15 cellular contexts compared by ENCODE assay signal in genomic region chr20:32752458-32753250, GRCh38. TPM values are rescaled to one million over a fixed set of nuclear protein-coding genes. Genes with fewer than 3 reads are reported as not detected.
DNase-seq lines count a peak whose midpoint lies in the region; ATAC-seq, FAIRE-seq and TF ChIP-seq lines count a peak whose summit lies in the region.
"Had no signal": no experiment of that assay in that cellular context is flagged by ENCODE, and none has a peak within 500 bp of the region (broad histone marks: within the 10 kb centered on the region; RNA-seq: fewer than 3 reads in every experiment).

No MANE protein-coding gene starts in this region.

- POLR2A ChIA-PET in activated CD8-positive, alpha-beta T cell treated with anti-CD3 and anti-CD28 coated beads for 36 hours (lab: Charles Lee) = interaction anchor here (0.7 to 1.5 kb wide), 2 partner anchors 9 to 11 kb away, joined by 3 to 5 read pairs; partner anchors contain the start of gene COMMD7
- POLR2A ChIA-PET in activated CD8-positive, alpha-beta T cell treated with anti-CD3 and anti-CD28 coated beads, Interleukin-2, amount 10 ng/mL, durations not matched to agents 7 days and 5 days (lab: Charles Lee) = no interaction called here
- POLR2A ChIA-PET in H1 (lab: Charles Lee; ENCODE audit: partially characterized antibody) = interaction anchor here (1.0 to 4.8 kb wide), 4 partner anchors 8 to 67 kb away, joined by 3 to 50 read pairs (median 6); partner anchors contain the start of genes COMMD7, DNMT3B and MAPRE1

- no peaks in the 10 kb centered on the region for H3K27me3 Mint-ChIP-seq in activated CD8-positive, alpha-beta T cell treated with anti-CD3 and anti-CD28 coated beads for 36 hours
- peaks cover 2% of the 10 kb centered on the region for H3K27me3 Mint-ChIP-seq in activated CD8-positive, alpha-beta T cell treated with anti-CD3 and anti-CD28 coated beads, Interleukin-2, amount 10 ng/mL, durations not matched to agents 7 days and 5 days (ENCODE audit: low read depth)
- H3K27me3 Mint-ChIP-seq: IgD-negative memory B cell, T-cell had no signal

- intact Hi-C loops in activated CD8-positive, alpha-beta T cell treated with anti-CD3 and anti-CD28 coated beads for 36 hours (cut with micrococcal nuclease) = no loop called here
- intact Hi-C loops in uterus (cut with DNase I; ENCODE audit: low total_unique reads) = no loop called here

- H2BK12ac ChIP-seq in H1 (ENCODE audit: low read depth, low read length) = peak overlapping the region; percentile 94

- peak overlapping the region; percentile 61 for H3K4ac ChIP-seq in H1 (replicated peaks; ENCODE audit: insufficient read length, low read depth, low read length)

- H3K4me3 Mint-ChIP-seq in activated CD8-positive, alpha-beta T cell treated with anti-CD3 and anti-CD28 coated beads for 36 hours = no peak overlapping the region
- no peak overlapping the region for H3K4me3 Mint-ChIP-seq in activated CD8-positive, alpha-beta T cell treated with anti-CD3 and anti-CD28 coated beads, Interleukin-2, amount 10 ng/mL, durations not matched to agents 7 days and 5 days
- H3K4me3 Mint-ChIP-seq: IgD-negative memory B cell, natural killer cell, T-cell had no signal

- H2AFZ ChIP-seq in H1 (ENCODE audit: low read length) = no peak overlapping the region

- no peak overlapping the region; the same call in 1 of the 2 replicates for H4K8ac ChIP-seq in H1 (ENCODE audit: extremely low read depth, insufficient read depth, low read length)

- no peak overlapping the region for H3K27ac Mint-ChIP-seq in activated CD8-positive, alpha-beta T cell treated with anti-CD3 and anti-CD28 coated beads for 36 hours
- H3K27ac Mint-ChIP-seq in activated CD8-positive, alpha-beta T cell treated with anti-CD3 and anti-CD28 coated beads, Interleukin-2, amount 10 ng/mL, durations not matched to agents 7 days and 5 days = no peak overlapping the region
- H3K27ac Mint-ChIP-seq: IgD-negative memory B cell, natural killer cell had no signal

- H3K56ac ChIP-seq in H1 (replicated peaks; ENCODE audit: insufficient read length, low read depth, low read length) = peak overlapping the region; percentile 10

- no peaks in the 10 kb centered on the region for H3K36me3 Mint-ChIP-seq in activated CD8-positive, alpha-beta T cell treated with anti-CD3 and anti-CD28 coated beads for 36 hours (ENCODE audit: low read depth)
- no peaks in the 10 kb centered on the region for H3K36me3 Mint-ChIP-seq in activated CD8-positive, alpha-beta T cell treated with anti-CD3 and anti-CD28 coated beads, Interleukin-2, amount 10 ng/mL, durations not matched to agents 7 days and 5 days (ENCODE audit: low read depth)
- H3K36me3 Mint-ChIP-seq: IgD-negative memory B cell, natural killer cell, T-cell had no signal

- H3K27me3 ChIP-seq in H1 (replicated peaks in 1 of 4; ENCODE audit: control insufficient read depth in 3 of 4, extremely low read depth in 1 of 4, insufficient read depth in 3 of 4, low read length in 3 of 4) (no peaks in the 10 kb centered on the region), uterus (no peaks in the 10 kb centered on the region)

- H3K9me3 Mint-ChIP-seq in activated CD8-positive, alpha-beta T cell treated with anti-CD3 and anti-CD28 coated beads for 36 hours = no peaks in the 10 kb centered on the region
- no peaks in the 10 kb centered on the region for H3K9me3 Mint-ChIP-seq in activated CD8-positive, alpha-beta T cell treated with anti-CD3 and anti-CD28 coated beads, Interleukin-2, amount 10 ng/mL, durations not matched to agents 7 days and 5 days (ENCODE audit: insufficient read depth)
- H3K9me3 Mint-ChIP-seq: IgD-negative memory B cell, natural killer cell, T-cell had no signal

- H3K4me1 Mint-ChIP-seq in activated CD8-positive, alpha-beta T cell treated with anti-CD3 and anti-CD28 coated beads for 36 hours (ENCODE audit: low read depth) = peaks cover 7% of the 10 kb centered on the region
- H3K4me1 Mint-ChIP-seq in activated CD8-positive, alpha-beta T cell treated with anti-CD3 and anti-CD28 coated beads, Interleukin-2, amount 10 ng/mL, durations not matched to agents 7 days and 5 days (ENCODE audit: low read depth) = no peaks in the 10 kb centered on the region
- H3K4me1 Mint-ChIP-seq: natural killer cell, T-cell had no signal

- ATAC-seq in activated CD8-positive, alpha-beta T cell treated with anti-CD3 and anti-CD28 coated beads for 36 hours = peak; percentile 49
- ATAC-seq in activated CD8-positive, alpha-beta T cell treated with anti-CD3 and anti-CD28 coated beads, Interleukin-2, amount 10 ng/mL, durations not matched to agents 7 days and 5 days = no peak
- no peak for ATAC-seq in HG03439 (IDR thresholded peaks at IDR 0.05; ENCODE audit: unreplicated experiment)
- ATAC-seq: natural killer cell, T-cell had no signal

- FAIRE-seq in H1 (lab: Jason Lieb, UNC) = no peak
- FAIRE-seq: small intestine had no signal

- H2AK5ac ChIP-seq in H1 (ENCODE audit: low read depth, low read length) = peak overlapping the region; percentile 85

- H2BK5ac ChIP-seq in H1 (ENCODE audit: low read depth, low read length) = peak overlapping the region; percentile 98

- H3K4me1 ChIP-seq in H1 (replicated peaks in 1 of 4; ENCODE audit: control insufficient read depth in 3 of 4, insufficient read depth in 4 of 4, low read length in 3 of 4) (peaks cover 19 to 33% (median 29%) of the 10 kb centered on the region in 4 experiments), uterus (no peaks in the 10 kb centered on the region)

- H3K27ac ChIP-seq in H1 (ENCODE audit: low read depth, low read length) = peak overlapping the region; percentile 80
- H3K27ac ChIP-seq in uterus = no peak overlapping the region
- H3K27ac ChIP-seq: coronary artery had no signal

- H3K9me3 ChIP-seq in H1 (ENCODE audit: insufficient read depth in 2 of 2, low read depth in 1 of 2, low read length in 1 of 2) (no peaks in the 10 kb centered on the region), uterus (no peaks in the 10 kb centered on the region)

- no peak for TF ChIP-seq EP300 in H1 (IDR thresholded peaks at IDR 0.05; ENCODE audit: borderline replicate concordance in 1 of 2, low read depth in 2 of 2, low read length in 2 of 2)

- peaks cover 1% of the 10 kb centered on the region; the same call in 1 of the 2 replicates for H3K23me2 ChIP-seq in H1 (ENCODE audit: low read depth, low read length)

- TF ChIP-seq CTCF in activated CD8-positive, alpha-beta T cell treated with anti-CD3 and anti-CD28 coated beads for 36 hours (IDR thresholded peaks at IDR 0.05) = no peak
- no peak for TF ChIP-seq CTCF in H1 (IDR thresholded peaks at IDR 0.05; ENCODE audit: control extremely low read depth in 1 of 3, insufficient read depth in 1 of 3, low read depth in 1 of 3, low read length in 3 of 3)
- no peak for TF ChIP-seq CTCF in uterus (IDR thresholded peaks at IDR 0.05)

- 71% methylated on average over 10 of the region's 10 CpGs; no CpG with 5 or more reads in 1 of the 2 experiments for WGBS in H1 (ENCODE audit: extremely low coverage in 1 of 2, insufficient coverage in 1 of 2, insufficient read length in 1 of 2, insufficient replicate concordance in 2 of 2, low coverage in 1 of 2, low lambda C conversion rate in 2 of 2, missing lambda C conversion rate in 1 of 2), 2 experiments

- H3K4me2 ChIP-seq in H1 (ENCODE audit: insufficient read depth in 1 of 2, low read depth in 2 of 2, low read length in 2 of 2) = peak overlapping the region; percentile 44 to 52; a peak in 3 of 4 replicates

- H4K5ac ChIP-seq in H1 (ENCODE audit: insufficient read length, low read depth, low read length) = peak overlapping the region; percentile 54

- H3K79me2 ChIP-seq in H1 (ENCODE audit: control insufficient read depth in 1 of 2, insufficient read depth in 2 of 2, low read length in 2 of 2) = peaks cover 0 to 3% of the 10 kb centered on the region in 2 experiments; a peak in 1 of 4 replicates

- peak overlapping the region; percentile 93 for H3K18ac ChIP-seq in H1 (ENCODE audit: extremely low read depth, low read length)

- no peak overlapping the region for H3K23ac ChIP-seq in H1 (ENCODE audit: insufficient read length)

- no peak overlapping the region for H3K14ac ChIP-seq in H1 (ENCODE audit: insufficient read length)

- CTCF ChIA-PET in activated CD8-positive, alpha-beta T cell treated with anti-CD3 and anti-CD28 coated beads for 36 hours (lab: Charles Lee) = interaction anchor here (1.3 kb wide), 1 partner anchor 79 kb away, joined by 3 read pairs; the partner anchor contains the start of gene C20orf203
- CTCF ChIA-PET in activated CD8-positive, alpha-beta T cell treated with anti-CD3 and anti-CD28 coated beads, Interleukin-2, amount 10 ng/mL, durations not matched to agents 7 days and 5 days (lab: Charles Lee) = interaction anchor here (0.8 to 1.0 kb wide), 2 partner anchors 26 to 37 kb away, joined by 3 read pairs; no protein-coding TSS in a partner anchor
- CTCF ChIA-PET in H1 (lab: Charles Lee; ENCODE audit: partially characterized antibody) = interaction anchor here (0.7 to 1.6 kb wide), 5 partner anchors 10 to 79 kb away, joined by 3 to 8 read pairs (median 3); partner anchors contain the start of gene C20orf203

- peak overlapping the region; percentile 97 for H2BK20ac ChIP-seq in H1 (ENCODE audit: low read length)

- peak overlapping the region in 1 of 4 experiments; percentile 29; a peak in 1 of 8 replicates for H3K4me3 ChIP-seq in H1 (ENCODE audit: extremely low read depth in 1 of 4, insufficient read depth in 2 of 4, low read depth in 3 of 4, low read length in 4 of 4)
- no peak overlapping the region for H3K4me3 ChIP-seq in uterus
- H3K4me3 ChIP-seq: coronary artery had no signal

- no peak overlapping the region for H3K9ac ChIP-seq in H1 (replicated peaks in 1 of 4; ENCODE audit: extremely low read depth in 1 of 4, low read depth in 3 of 4, low read length in 3 of 4)

- H3K36me3 ChIP-seq in H1 (ENCODE audit: control insufficient read depth in 2 of 4, insufficient read depth in 4 of 4, low read length in 3 of 4) (no peaks in the 10 kb centered on the region), uterus (no peaks in the 10 kb centered on the region)

- H2BK120ac ChIP-seq in H1 (replicated peaks; ENCODE audit: low read depth, low read length) = peak overlapping the region; percentile 69

- TF ChIP-seq RAD21 in H1 (IDR thresholded peaks at IDR 0.05 in 1 of 2, conservative IDR thresholded peaks at IDR 0.05 in 1 of 2; ENCODE audit: low read depth in 2 of 2, low read length in 2 of 2) = no peak

- H4K91ac ChIP-seq in H1 (replicated peaks; ENCODE audit: insufficient read length, low read length) = peak overlapping the region; percentile 92

- no peaks in the 10 kb centered on the region for H3K79me1 ChIP-seq in H1 (ENCODE audit: low read depth, low read length)

- no peak for TF ChIP-seq POLR2A in H1 (IDR thresholded peaks at IDR 0.05; ENCODE audit: control extremely low read depth in 1 of 2, low read depth in 2 of 2, low read length in 2 of 2)
- no peak for TF ChIP-seq POLR2A in uterus (IDR thresholded peaks at IDR 0.05)

- no peak overlapping the region for H2BK15ac ChIP-seq in H1 (ENCODE audit: low read length)

- DNase-seq in activated CD8-positive, alpha-beta T cell treated with anti-CD3 and anti-CD28 coated beads for 36 hours = peak; percentile 14
- DNase-seq in activated CD8-positive, alpha-beta T cell treated with anti-CD3 and anti-CD28 coated beads, Interleukin-2, amount 10 ng/mL, durations not matched to agents 7 days and 5 days = no peak
- DNase-seq in NCI-H69 (lab: John Stamatoyannopoulos, UW) (peak; percentile 21), H1 (ENCODE audit: low read depth in 1 of 2, low spot score in 2 of 2) (no peak), renal cortical epithelial cell (ENCODE audit: low read depth) (peak; percentile 86), uterus (no peak)
- DNase-seq in stimulated activated naive CD4-positive, alpha-beta T cell treated with Interleukin-2 at 50 U/mL for 16 hours (lab: John Stamatoyannopoulos, UW) = no peak
- DNase-seq: activated T-cell treated with anti-CD3 and anti-CD28 coated beads, Interleukin-2, amount 50 U/mL, for 48 hours; natural killer cell; NCI-H510A treated with DMSO at 0.1 percent for 48 hours; small intestine; T-cell had no signal

- no peaks in the 10 kb centered on the region for H4K20me1 ChIP-seq in H1 (replicated peaks in 1 of 2; ENCODE audit: control insufficient read depth in 1 of 2, insufficient read depth in 2 of 2, low read length in 2 of 2)

RNA-seq across cellular contexts. Expression of gene COMMD7, which starts 9.4 kb away (rescaled TPM):
- 10 to 100 TPM; 30.7 to 34.0 TPM for total RNA-seq in activated CD8-positive, alpha-beta T cell treated with anti-CD3 and anti-CD28 coated beads for 36 hours
- 10 to 100 TPM; 65.5 to 68.4 TPM for total RNA-seq in activated CD8-positive, alpha-beta T cell treated with anti-CD3 and anti-CD28 coated beads, Interleukin-2, amount 10 ng/mL, durations not matched to agents 7 days and 5 days
- total RNA-seq in H1 (2021; fragmentation: NEBNext Ultra II Directional; extraction: Animal tissue kit (Norgen Biotek cat#: 25700)) = 48.8 and 48.9 TPM in 2 replicates
- 39.4 and 39.8 TPM in 2 replicates for polyA plus RNA-seq in H1 (2011; rRNA removed)
- 41.8 TPM for polyA plus RNA-seq in H1 (2011; cell fraction: cytosol; rRNA removed)
- 37.4 TPM for polyA plus RNA-seq in H1 (2011; cell fraction: nucleus; rRNA removed)
- 37.7 to 43.8 TPM (median 39.0 TPM) in 4 replicates for polyA plus RNA-seq in H1 (2012, experiment 1 of 2)
- 51.1 TPM for polyA plus RNA-seq in H1 (2012, experiment 2 of 2)
- polyA plus RNA-seq in H1 (2013, experiment 1 of 2) = 50.4 TPM
- 48.5 TPM for polyA plus RNA-seq in H1 (2013, experiment 2 of 2)
- polyA minus RNA-seq in H1 (2011; rRNA and poly(A)+ RNA removed) = 26.8 and 28.1 TPM in 2 replicates
- polyA minus RNA-seq in H1 (2011; cell fraction: cytosol; rRNA and poly(A)+ RNA removed) = 16.2 TPM
- polyA minus RNA-seq in H1 (2011; cell fraction: nucleus; rRNA and poly(A)+ RNA removed) = 27.2 TPM
- total RNA-seq in renal cortical epithelial cell (19.9 and 36.6 TPM in 2 replicates), uterus (10 to 100 TPM; 11.3 to 31.6 (median 25.4) TPM)

RNA-seq across cellular contexts. Expression of gene DNMT3B, which starts 9.5 kb away (rescaled TPM):
- 1 to 10 TPM; 2.9 TPM for total RNA-seq in activated CD8-positive, alpha-beta T cell treated with anti-CD3 and anti-CD28 coated beads for 36 hours
- total RNA-seq in activated CD8-positive, alpha-beta T cell treated with anti-CD3 and anti-CD28 coated beads, Interleukin-2, amount 10 ng/mL, durations not matched to agents 7 days and 5 days = 10 to 100 TPM in 1 of 2 experiments, 1 to 10 TPM in 1; 9.0 to 10.0 TPM
- total RNA-seq in H1 (2021; fragmentation: NEBNext Ultra II Directional; extraction: Animal tissue kit (Norgen Biotek cat#: 25700)) = 1,016 and 1,038 TPM in 2 replicates
- 433 and 469 TPM in 2 replicates for polyA plus RNA-seq in H1 (2011; rRNA removed)
- 457 TPM for polyA plus RNA-seq in H1 (2011; cell fraction: cytosol; rRNA removed)
- polyA plus RNA-seq in H1 (2011; cell fraction: nucleus; rRNA removed) = 676 TPM
- 568 to 702 TPM (median 611 TPM) in 4 replicates for polyA plus RNA-seq in H1 (2012, experiment 1 of 2)
- 410 TPM for polyA plus RNA-seq in H1 (2012, experiment 2 of 2)
- polyA plus RNA-seq in H1 (2013, experiment 1 of 2) = 587 TPM
- polyA plus RNA-seq in H1 (2013, experiment 2 of 2) = 555 TPM
- 327 and 359 TPM in 2 replicates for polyA minus RNA-seq in H1 (2011; rRNA and poly(A)+ RNA removed)
- polyA minus RNA-seq in H1 (2011; cell fraction: cytosol; rRNA and poly(A)+ RNA removed) = 389 TPM
- polyA minus RNA-seq in H1 (2011; cell fraction: nucleus; rRNA and poly(A)+ RNA removed) = 257 TPM
- total RNA-seq in renal cortical epithelial cell (13.0 and 13.5 TPM in 2 replicates), uterus (1 to 10 TPM in 2 of 4 donors, under 1 TPM in 2; 0.26 to 5.0 (median 1.2) TPM)
- polyA plus RNA-seq: IgD-negative memory B cell had no signal

Comparison
In these comparisons a context has a peak if more than half of its experiments do, and no peak if none do; other contexts are left out.
1. DNase-seq: peak in activated CD8-positive, alpha-beta T cell treated with anti-CD3 and anti-CD28 coated beads for 36 hours (single experiment), NCI-H69 (single experiment) and renal cortical epithelial cell (single experiment); none in activated CD8-positive, alpha-beta T cell treated with anti-CD3 and anti-CD28 coated beads, Interleukin-2, amount 10 ng/mL, durations not matched to agents 7 days and 5 days (single experiment), H1 (0 of 2), stimulated activated naive CD4-positive, alpha-beta T cell treated with Interleukin-2 at 50 U/mL for 16 hours (single experiment) and uterus (0 of 2).
2. RNA of gene DNMT3B, which starts 9.5 kb away (total RNA-seq): 1,016 to 1,038 TPM in H1; 13.0 to 13.5 TPM in renal cortical epithelial cell, 9.0 to 10.0 TPM in activated CD8-positive, alpha-beta T cell treated with anti-CD3 and anti-CD28 coated beads, Interleukin-2, amount 10 ng/mL, durations not matched to agents 7 days and 5 days, 2.9 TPM in activated CD8-positive, alpha-beta T cell treated with anti-CD3 and anti-CD28 coated beads for 36 hours and 0.26 to 5.0 TPM in uterus; every median in the first group is over 10 times any median in the second.